In the genomic region with DNA sequence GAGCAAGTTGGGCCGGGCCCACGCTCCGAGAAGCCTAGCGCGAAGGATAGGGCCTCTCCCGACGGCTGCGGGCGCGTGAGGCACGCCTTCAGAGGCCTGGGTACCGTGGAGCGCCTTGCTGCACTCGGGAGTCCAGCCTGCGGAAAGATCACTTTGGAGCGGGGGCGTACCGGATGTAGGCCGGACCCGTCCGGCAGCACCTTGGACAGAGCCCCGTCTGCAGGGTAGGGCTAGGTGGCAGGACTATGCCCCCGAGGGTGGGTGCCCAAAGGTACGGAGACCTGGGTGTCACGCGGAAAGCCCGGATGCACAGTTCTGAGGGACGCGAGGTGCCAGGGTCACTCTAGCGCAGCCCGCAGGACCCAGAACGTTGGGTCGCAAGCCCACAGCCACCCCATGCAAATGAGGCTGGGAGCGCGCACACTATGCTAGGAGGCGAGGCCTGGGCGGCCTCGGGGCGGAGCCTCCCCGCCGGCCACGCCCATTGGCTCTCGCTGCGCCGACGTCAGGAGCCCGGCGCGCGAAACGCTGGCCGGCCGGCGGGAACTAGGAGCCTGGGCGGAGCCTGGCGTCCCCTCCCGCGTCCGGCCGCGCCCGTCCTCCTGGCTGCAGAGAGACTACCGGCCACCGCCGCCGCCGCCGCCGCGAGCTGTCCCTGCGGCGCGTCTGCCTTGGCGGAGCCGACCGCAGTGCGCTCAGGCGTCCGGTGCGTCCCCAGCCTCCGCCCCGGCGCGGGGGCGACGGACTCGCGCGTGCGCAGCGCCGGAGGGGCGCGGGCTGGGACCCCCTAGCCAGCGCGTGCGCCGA, we compare ENCODE assay signal across 1 cellular context.
TF ChIP-seq lines count a peak whose summit lies in the region.

TSS of gene PAQR4 (plus strand) at position 611 of the 807 bp plus-strand sequence. CDS start 327 bp downstream, outside the sequence.

TF ChIP-seq in K562, 482 proteins besides CTCF, POLR2A, EP300 and RAD21 (continued from another document and continues in another):
- TF ChIP-seq, protein P1, sequence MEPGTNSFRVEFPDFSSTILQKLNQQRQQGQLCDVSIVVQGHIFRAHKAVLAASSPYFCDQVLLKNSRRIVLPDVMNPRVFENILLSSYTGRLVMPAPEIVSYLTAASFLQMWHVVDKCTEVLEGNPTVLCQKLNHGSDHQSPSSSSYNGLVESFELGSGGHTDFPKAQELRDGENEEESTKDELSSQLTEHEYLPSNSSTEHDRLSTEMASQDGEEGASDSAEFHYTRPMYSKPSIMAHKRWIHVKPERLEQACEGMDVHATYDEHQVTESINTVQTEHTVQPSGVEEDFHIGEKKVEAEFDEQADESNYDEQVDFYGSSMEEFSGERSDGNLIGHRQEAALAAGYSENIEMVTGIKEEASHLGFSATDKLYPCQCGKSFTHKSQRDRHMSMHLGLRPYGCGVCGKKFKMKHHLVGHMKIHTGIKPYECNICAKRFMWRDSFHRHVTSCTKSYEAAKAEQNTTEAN (CRISPR knock-in tag; IDR thresholded peaks at IDR 0.05): peak; percentile 16; the same call in 1 of the 2 replicates
- TF ChIP-seq SMC3 (conservative IDR thresholded peaks at IDR 0.05; ENCODE audit: insufficient read depth, low read depth, low read length) (no peak), REST (CRISPR knock-in tag; IDR thresholded peaks at IDR 0.05; ENCODE audit: low read depth) (peak; percentile 100), PHTF2 (CRISPR knock-in tag; IDR thresholded peaks at IDR 0.05) (no peak), RBM15 (IDR thresholded peaks at IDR 0.05; ENCODE audit: insufficient read depth, low read length) (no peak), KAT8 (IDR thresholded peaks at IDR 0.05; ENCODE audit: low read depth) (no peak), PURB (CRISPR knock-in tag; IDR thresholded peaks at IDR 0.05; ENCODE audit: low read depth) (no peak), GABPB2 (CRISPR knock-in tag; conservative IDR thresholded peaks at IDR 0.05) (no peak), ZNF184 (CRISPR knock-in tag; IDR thresholded peaks at IDR 0.05) (no peak), ZC3H4 (CRISPR knock-in tag; IDR thresholded peaks at IDR 0.05; ENCODE audit: borderline replicate concordance) (no peak), CREBBP (IDR thresholded peaks at IDR 0.05; ENCODE audit: low read depth, low read length) (no peak), MXI1 (IDR thresholded peaks at IDR 0.05; ENCODE audit: low read depth, low read length) (peak; percentile 45; the same call in 1 of the 2 replicates), HDAC2 (IDR thresholded peaks at IDR 0.05) (peak; percentile 99), ESRRB (CRISPR knock-in tag; IDR thresholded peaks at IDR 0.05; ENCODE audit: borderline replicate concordance) (no peak), BDP1 (IDR thresholded peaks at IDR 0.05; ENCODE audit: insufficient read depth, insufficient read length) (no peak), ZSCAN32 (CRISPR knock-in tag; IDR thresholded peaks at IDR 0.05) (no peak), ADNP (tag; IDR thresholded peaks at IDR 0.05) (no peak), CCAR2 (IDR thresholded peaks at IDR 0.05; ENCODE audit: low read depth, low read length) (no peak), ZNF3 (CRISPR knock-in tag; IDR thresholded peaks at IDR 0.05) (no peak), PML (IDR thresholded peaks at IDR 0.05; ENCODE audit: low read length) (no peak; the same call in 1 of the 2 replicates), ZNF212 (CRISPR knock-in tag; IDR thresholded peaks at IDR 0.05) (no peak), TRIM24 (IDR thresholded peaks at IDR 0.05) (peak; percentile 6 to 36; a peak in 1 of 4 replicates), ARID2 (IDR thresholded peaks at IDR 0.05) (0 out of 2 replicates have a peak, but pooled peaks have one; percentile 24), ZKSCAN8 (CRISPR knock-in tag; IDR thresholded peaks at IDR 0.05) (no peak), TAF7 (tag; IDR thresholded peaks at IDR 0.05) (no peak)
- TF ChIP-seq, protein P2, sequence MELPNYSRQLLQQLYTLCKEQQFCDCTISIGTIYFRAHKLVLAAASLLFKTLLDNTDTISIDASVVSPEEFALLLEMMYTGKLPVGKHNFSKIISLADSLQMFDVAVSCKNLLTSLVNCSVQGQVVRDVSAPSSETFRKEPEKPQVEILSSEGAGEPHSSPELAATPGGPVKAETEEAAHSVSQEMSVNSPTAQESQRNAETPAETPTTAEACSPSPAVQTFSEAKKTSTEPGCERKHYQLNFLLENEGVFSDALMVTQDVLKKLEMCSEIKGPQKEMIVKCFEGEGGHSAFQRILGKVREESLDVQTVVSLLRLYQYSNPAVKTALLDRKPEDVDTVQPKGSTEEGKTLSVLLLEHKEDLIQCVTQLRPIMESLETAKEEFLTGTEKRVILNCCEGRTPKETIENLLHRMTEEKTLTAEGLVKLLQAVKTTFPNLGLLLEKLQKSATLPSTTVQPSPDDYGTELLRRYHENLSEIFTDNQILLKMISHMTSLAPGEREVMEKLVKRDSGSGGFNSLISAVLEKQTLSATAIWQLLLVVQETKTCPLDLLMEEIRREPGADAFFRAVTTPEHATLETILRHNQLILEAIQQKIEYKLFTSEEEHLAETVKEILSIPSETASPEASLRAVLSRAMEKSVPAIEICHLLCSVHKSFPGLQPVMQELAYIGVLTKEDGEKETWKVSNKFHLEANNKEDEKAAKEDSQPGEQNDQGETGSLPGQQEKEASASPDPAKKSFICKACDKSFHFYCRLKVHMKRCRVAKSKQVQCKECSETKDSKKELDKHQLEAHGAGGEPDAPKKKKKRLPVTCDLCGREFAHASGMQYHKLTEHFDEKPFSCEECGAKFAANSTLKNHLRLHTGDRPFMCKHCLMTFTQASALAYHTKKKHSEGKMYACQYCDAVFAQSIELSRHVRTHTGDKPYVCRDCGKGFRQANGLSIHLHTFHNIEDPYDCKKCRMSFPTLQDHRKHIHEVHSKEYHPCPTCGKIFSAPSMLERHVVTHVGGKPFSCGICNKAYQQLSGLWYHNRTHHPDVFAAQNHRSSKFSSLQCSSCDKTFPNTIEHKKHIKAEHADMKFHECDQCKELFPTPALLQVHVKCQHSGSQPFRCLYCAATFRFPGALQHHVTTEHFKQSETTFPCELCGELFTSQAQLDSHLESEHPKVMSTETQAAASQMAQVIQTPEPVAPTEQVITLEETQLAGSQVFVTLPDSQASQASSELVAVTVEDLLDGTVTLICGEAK (IDR thresholded peaks at IDR 0.05): peak; percentile 88
- TF ChIP-seq, protein P2 (CRISPR knock-in tag; IDR thresholded peaks at IDR 0.05): no peak; the same call in 1 of the 2 replicates
- TF ChIP-seq, protein P3, sequence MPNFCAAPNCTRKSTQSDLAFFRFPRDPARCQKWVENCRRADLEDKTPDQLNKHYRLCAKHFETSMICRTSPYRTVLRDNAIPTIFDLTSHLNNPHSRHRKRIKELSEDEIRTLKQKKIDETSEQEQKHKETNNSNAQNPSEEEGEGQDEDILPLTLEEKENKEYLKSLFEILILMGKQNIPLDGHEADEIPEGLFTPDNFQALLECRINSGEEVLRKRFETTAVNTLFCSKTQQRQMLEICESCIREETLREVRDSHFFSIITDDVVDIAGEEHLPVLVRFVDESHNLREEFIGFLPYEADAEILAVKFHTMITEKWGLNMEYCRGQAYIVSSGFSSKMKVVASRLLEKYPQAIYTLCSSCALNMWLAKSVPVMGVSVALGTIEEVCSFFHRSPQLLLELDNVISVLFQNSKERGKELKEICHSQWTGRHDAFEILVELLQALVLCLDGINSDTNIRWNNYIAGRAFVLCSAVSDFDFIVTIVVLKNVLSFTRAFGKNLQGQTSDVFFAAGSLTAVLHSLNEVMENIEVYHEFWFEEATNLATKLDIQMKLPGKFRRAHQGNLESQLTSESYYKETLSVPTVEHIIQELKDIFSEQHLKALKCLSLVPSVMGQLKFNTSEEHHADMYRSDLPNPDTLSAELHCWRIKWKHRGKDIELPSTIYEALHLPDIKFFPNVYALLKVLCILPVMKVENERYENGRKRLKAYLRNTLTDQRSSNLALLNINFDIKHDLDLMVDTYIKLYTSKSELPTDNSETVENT (CRISPR knock-in tag; IDR thresholded peaks at IDR 0.05): no peak; the same call in none of the 2 replicates
- TF ChIP-seq, protein P4, sequence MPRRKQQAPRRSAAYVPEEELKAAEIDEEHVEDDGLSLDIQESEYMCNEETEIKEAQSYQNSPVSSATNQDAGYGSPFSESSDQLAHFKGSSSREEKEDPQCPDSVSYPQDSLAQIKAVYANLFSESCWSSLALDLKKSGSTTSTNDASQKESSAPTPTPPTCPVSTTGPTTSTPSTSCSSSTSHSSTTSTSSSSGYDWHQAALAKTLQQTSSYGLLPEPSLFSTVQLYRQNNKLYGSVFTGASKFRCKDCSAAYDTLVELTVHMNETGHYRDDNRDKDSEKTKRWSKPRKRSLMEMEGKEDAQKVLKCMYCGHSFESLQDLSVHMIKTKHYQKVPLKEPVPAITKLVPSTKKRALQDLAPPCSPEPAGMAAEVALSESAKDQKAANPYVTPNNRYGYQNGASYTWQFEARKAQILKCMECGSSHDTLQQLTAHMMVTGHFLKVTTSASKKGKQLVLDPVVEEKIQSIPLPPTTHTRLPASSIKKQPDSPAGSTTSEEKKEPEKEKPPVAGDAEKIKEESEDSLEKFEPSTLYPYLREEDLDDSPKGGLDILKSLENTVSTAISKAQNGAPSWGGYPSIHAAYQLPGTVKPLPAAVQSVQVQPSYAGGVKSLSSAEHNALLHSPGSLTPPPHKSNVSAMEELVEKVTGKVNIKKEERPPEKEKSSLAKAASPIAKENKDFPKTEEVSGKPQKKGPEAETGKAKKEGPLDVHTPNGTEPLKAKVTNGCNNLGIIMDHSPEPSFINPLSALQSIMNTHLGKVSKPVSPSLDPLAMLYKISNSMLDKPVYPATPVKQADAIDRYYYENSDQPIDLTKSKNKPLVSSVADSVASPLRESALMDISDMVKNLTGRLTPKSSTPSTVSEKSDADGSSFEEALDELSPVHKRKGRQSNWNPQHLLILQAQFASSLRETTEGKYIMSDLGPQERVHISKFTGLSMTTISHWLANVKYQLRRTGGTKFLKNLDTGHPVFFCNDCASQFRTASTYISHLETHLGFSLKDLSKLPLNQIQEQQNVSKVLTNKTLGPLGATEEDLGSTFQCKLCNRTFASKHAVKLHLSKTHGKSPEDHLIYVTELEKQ (CRISPR knock-in tag; IDR thresholded peaks at IDR 0.05): no peak
- TF ChIP-seq, protein P5, sequence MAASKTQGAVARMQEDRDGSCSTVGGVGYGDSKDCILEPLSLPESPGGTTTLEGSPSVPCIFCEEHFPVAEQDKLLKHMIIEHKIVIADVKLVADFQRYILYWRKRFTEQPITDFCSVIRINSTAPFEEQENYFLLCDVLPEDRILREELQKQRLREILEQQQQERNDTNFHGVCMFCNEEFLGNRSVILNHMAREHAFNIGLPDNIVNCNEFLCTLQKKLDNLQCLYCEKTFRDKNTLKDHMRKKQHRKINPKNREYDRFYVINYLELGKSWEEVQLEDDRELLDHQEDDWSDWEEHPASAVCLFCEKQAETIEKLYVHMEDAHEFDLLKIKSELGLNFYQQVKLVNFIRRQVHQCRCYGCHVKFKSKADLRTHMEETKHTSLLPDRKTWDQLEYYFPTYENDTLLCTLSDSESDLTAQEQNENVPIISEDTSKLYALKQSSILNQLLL (CRISPR knock-in tag; IDR thresholded peaks at IDR 0.05; ENCODE audit: borderline replicate concordance): no peak
- TF ChIP-seq, protein P6, sequence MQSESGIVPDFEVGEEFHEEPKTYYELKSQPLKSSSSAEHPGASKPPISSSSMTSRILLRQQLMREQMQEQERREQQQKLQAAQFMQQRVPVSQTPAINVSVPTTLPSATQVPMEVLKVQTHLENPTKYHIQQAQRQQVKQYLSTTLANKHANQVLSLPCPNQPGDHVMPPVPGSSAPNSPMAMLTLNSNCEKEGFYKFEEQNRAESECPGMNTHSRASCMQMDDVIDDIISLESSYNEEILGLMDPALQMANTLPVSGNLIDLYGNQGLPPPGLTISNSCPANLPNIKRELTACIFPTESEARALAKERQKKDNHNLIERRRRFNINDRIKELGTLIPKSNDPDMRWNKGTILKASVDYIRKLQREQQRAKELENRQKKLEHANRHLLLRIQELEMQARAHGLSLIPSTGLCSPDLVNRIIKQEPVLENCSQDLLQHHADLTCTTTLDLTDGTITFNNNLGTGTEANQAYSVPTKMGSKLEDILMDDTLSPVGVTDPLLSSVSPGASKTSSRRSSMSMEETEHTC (IDR thresholded peaks at IDR 0.05): 0 out of 2 replicates have a peak, but pooled peaks have one; percentile 28
